ENCODE assay signal across 12 cellular contexts in genomic region chr17:77493238-77493812, GRCh38.
DNase-seq lines count a peak whose midpoint lies in the region; ATAC-seq and TF ChIP-seq lines count a peak whose summit lies in the region.
"Had no signal": no experiment of that assay in that cellular context is flagged by ENCODE, and none has a peak within 500 bp of the region (broad histone marks: within the 10 kb centered on the region; RNA-seq: fewer than 3 reads in every experiment).

No MANE protein-coding gene starts in this region.

- H3K27ac Mint-ChIP-seq in natural killer cell (peak overlapping the region; percentile 18 to 34), memory B cell (peak overlapping the region; percentile 86)
- no peak overlapping the region for H3K27ac Mint-ChIP-seq in natural killer cell treated with Interleukin-12 subunit alpha and Interleukin-12 subunit beta and Interleukin-15 and Interleukin-18, amount 100 ng/mL, for 72 hours

- intact Hi-C loops in natural killer cell (cut with micrococcal nuclease) (loop anchor here (10.0 kb wide), 1 partner anchor 409 kb away; no protein-coding TSS in a partner anchor), testis (cut with DNase I; ENCODE audit: low total_unique reads) (loop anchor here (5.0 kb wide), 1 partner anchor 66 kb away; no protein-coding TSS in a partner anchor)

- H3K9me3 Mint-ChIP-seq in natural killer cell (no peaks in the 10 kb centered on the region), memory B cell (no peaks in the 10 kb centered on the region)
- no peaks in the 10 kb centered on the region for H3K9me3 Mint-ChIP-seq in natural killer cell treated with Interleukin-12 subunit alpha and Interleukin-12 subunit beta and Interleukin-15 and Interleukin-18, amount 100 ng/mL, for 72 hours

- TF ChIP-seq CTCF in natural killer cell (IDR thresholded peaks at IDR 0.05) = no peak
- TF ChIP-seq CTCF in WERI-Rb-1 (IDR thresholded peaks at IDR 0.05; ENCODE audit: low read depth, low read length) = no peak
- no peak for TF ChIP-seq CTCF in testis (IDR thresholded peaks at IDR 0.05)

- H3K4me3 Mint-ChIP-seq in natural killer cell (no peak overlapping the region), memory B cell (no peak overlapping the region)
- no peak overlapping the region for H3K4me3 Mint-ChIP-seq in natural killer cell treated with Interleukin-12 subunit alpha and Interleukin-12 subunit beta and Interleukin-15 and Interleukin-18, amount 100 ng/mL, for 72 hours

- peaks cover 15% of the 10 kb centered on the region for H3K4me1 ChIP-seq in testis
- H3K4me1 ChIP-seq: Caco-2, colonic mucosa had no signal

- no peak for ATAC-seq in natural killer cell
- no peak for ATAC-seq in natural killer cell treated with Interleukin-12 subunit alpha and Interleukin-12 subunit beta and Interleukin-15 and Interleukin-18, amount 100 ng/mL, for 72 hours
- ATAC-seq in memory B cell (ENCODE audit: low read depth) = no peak
- no peak for ATAC-seq in HG03095 (IDR thresholded peaks at IDR 0.05; ENCODE audit: unreplicated experiment)

- H3K4me3 ChIP-seq in WERI-Rb-1 (ENCODE audit: low read depth, low read length) = no peak overlapping the region
- no peak overlapping the region for H3K4me3 ChIP-seq in testis
- H3K4me3 ChIP-seq: colonic mucosa had no signal

- H3K9me3 ChIP-seq in WERI-Rb-1 (ENCODE audit: severe bottlenecking) (no peaks in the 10 kb centered on the region), testis (no peaks in the 10 kb centered on the region)
- H3K9me3 ChIP-seq: Caco-2, colonic mucosa had no signal

- H3K27me3 Mint-ChIP-seq in natural killer cell (ENCODE audit: low read depth in 2 of 2) = no peaks in the 10 kb centered on the region
- no peaks in the 10 kb centered on the region for H3K27me3 Mint-ChIP-seq in natural killer cell treated with Interleukin-12 subunit alpha and Interleukin-12 subunit beta and Interleukin-15 and Interleukin-18, amount 100 ng/mL, for 72 hours
- H3K27me3 Mint-ChIP-seq in memory B cell = no peaks in the 10 kb centered on the region

- WGBS in testis, 2 donors = 73% methylated on average over 11 of the region's 11 CpGs

- H3K27me3 ChIP-seq in WERI-Rb-1 (ENCODE audit: insufficient read depth, low read depth, severe bottlenecking) = no peaks in the 10 kb centered on the region
- no peaks in the 10 kb centered on the region for H3K27me3 ChIP-seq in testis
- H3K27me3 ChIP-seq: colonic mucosa had no signal

- H3K36me3 ChIP-seq in WERI-Rb-1 (peaks cover 93% of the 10 kb centered on the region), testis (ENCODE audit: low read depth, missing control alignments) (no peaks in the 10 kb centered on the region)

- H3K36me3 Mint-ChIP-seq in natural killer cell (no peaks in the 10 kb centered on the region), memory B cell (peaks cover 10% of the 10 kb centered on the region)
- H3K36me3 Mint-ChIP-seq in natural killer cell treated with Interleukin-12 subunit alpha and Interleukin-12 subunit beta and Interleukin-15 and Interleukin-18, amount 100 ng/mL, for 72 hours = no peaks in the 10 kb centered on the region

- peaks cover 7 to 15% of the 10 kb centered on the region in 2 donors for H3K4me1 Mint-ChIP-seq in natural killer cell
- peaks cover 0 to 8% of the 10 kb centered on the region in 2 donors for H3K4me1 Mint-ChIP-seq in natural killer cell treated with Interleukin-12 subunit alpha and Interleukin-12 subunit beta and Interleukin-15 and Interleukin-18, amount 100 ng/mL, for 72 hours (ENCODE audit: low read depth in 2 of 2)
- peaks cover 13% of the 10 kb centered on the region for H3K4me1 Mint-ChIP-seq in memory B cell

- TF ChIP-seq POLR2A in testis (IDR thresholded peaks at IDR 0.05) = no peak

- H3K27ac ChIP-seq in WERI-Rb-1 = 0 out of 2 replicates have a peak overlapping the region, but pooled peaks have one; percentile 13
- H3K27ac ChIP-seq in testis = no peak overlapping the region
- H3K27ac ChIP-seq: colonic mucosa had no signal

- DNase-seq in natural killer cell (no peak), WERI-Rb-1 (peak; percentile 12), memory B cell (ENCODE audit: low spot score in 2 of 2) (no peak), NCI-H774 (lab: John Stamatoyannopoulos, UW) (no peak), testis (no peak)
- no peak for DNase-seq in natural killer cell treated with Interleukin-12 subunit alpha and Interleukin-12 subunit beta and Interleukin-15 and Interleukin-18, amount 100 ng/mL, for 72 hours (ENCODE audit: low spot score)
- DNase-seq: activated CD4-positive, alpha-beta T cell treated with anti-CD3 and anti-CD28 coated beads for 48 hours; colonic mucosa; IMR-90; retina had no signal

Comparison
In these comparisons a context has a peak if more than half of its experiments do, and no peak if none do; other contexts are left out.
1. H3K27ac Mint-ChIP-seq: peak in natural killer cell (2 of 2) and memory B cell (single experiment); none in natural killer cell treated with Interleukin-12 subunit alpha and Interleukin-12 subunit beta and Interleukin-15 and Interleukin-18, amount 100 ng/mL, for 72 hours (0 of 2).